ENCODE assay signal across 17 cellular contexts in the genomic region with DNA sequence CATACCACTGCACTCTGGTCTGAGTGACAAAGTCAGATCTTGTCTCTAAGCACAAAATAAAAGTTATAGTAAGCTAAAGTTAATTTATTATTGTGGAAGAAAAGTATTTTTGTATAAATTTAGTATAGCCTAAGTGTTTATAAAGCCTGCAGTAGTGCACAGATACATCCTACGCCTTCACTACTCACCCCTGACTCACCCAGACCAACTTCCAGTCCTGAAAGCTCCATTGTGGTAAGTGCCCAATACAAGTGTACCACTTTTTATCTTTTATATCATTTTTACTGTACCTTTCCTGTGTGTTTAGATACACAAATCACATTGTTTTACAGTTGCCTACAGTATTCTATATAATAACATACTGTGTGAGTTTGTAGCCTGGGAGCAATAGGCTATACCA. TPM values are rescaled to one million over a fixed set of nuclear protein-coding genes. Genes with fewer than 3 reads are reported as not detected.
A peak's percentile ranks its signal among the peaks of the same experiment; 100 is the strongest.
DNase-seq lines count a peak whose midpoint lies in the region; FAIRE-seq and TF ChIP-seq lines count a peak whose summit lies in the region.
"Had no signal": no experiment of that assay in that cellular context is flagged by ENCODE, and none has a peak within 500 bp of the region (broad histone marks: within the 10 kb centered on the region; RNA-seq: fewer than 3 reads in every experiment).

No MANE protein-coding gene starts in this region.

- TF ChIP-seq CTCF in AG04450 (IDR thresholded peaks at IDR 0.05; ENCODE audit: low read depth, low read length): no peak
- TF ChIP-seq CTCF in foreskin fibroblast (IDR thresholded peaks at IDR 0.05; ENCODE audit: low read depth, low read length): no peak

- CTCF ChIA-PET in AG04450 (lab: Charles Lee): interaction anchor here (1.1 to 1.2 kb wide), 2 partner anchors 20 to 916 kb away, joined by 3 to 4 read pairs; no protein-coding TSS in a partner anchor

- TF ChIP-seq POLR2A in H54 (IDR thresholded peaks at IDR 0.05; ENCODE audit: low read depth, low read length): no peak

- H3K4me3 Mint-ChIP-seq in activated T-helper 2 cell treated with anti-CD3 and anti-CD28 coated beads, Interferon-gamma antibody, Interleukin-2, Interleukin-4, amounts not matched to agents 10 μg/mL and 5 μg/mL and 100 μg/mL, durations not matched to agents 14 hours and 24 hours and 36 hours (ENCODE audit: low read depth): no peak overlapping the region
- H3K4me3 Mint-ChIP-seq in immature natural killer cell: no peak overlapping the region
- H3K4me3 Mint-ChIP-seq: brain had no signal

- POLR2A ChIA-PET in AG04450 (lab: Yijun Ruan, JAX): no interaction called here

- H3K27ac ChIP-seq in AG04450 (ENCODE audit: low read depth, low read length): no peak overlapping the region
- H3K27ac ChIP-seq: BLaER1, pancreas, uterus had no signal

- no peaks in the 10 kb centered on the region for H3K27me3 Mint-ChIP-seq in activated T-helper 2 cell treated with anti-CD3 and anti-CD28 coated beads, Interferon-gamma antibody, Interleukin-2, Interleukin-4, amounts not matched to agents 10 μg/mL and 5 μg/mL and 100 μg/mL, durations not matched to agents 14 hours and 24 hours and 36 hours (ENCODE audit: low read depth)
- H3K27me3 Mint-ChIP-seq in immature natural killer cell (ENCODE audit: low read depth in 3 of 3): no peaks in the 10 kb centered on the region
- H3K27me3 Mint-ChIP-seq: brain had no signal

- H3K4me3 ChIP-seq in AG04450 (ENCODE audit: low read depth, low read length): no peak overlapping the region
- no peak overlapping the region for H3K4me3 ChIP-seq in foreskin fibroblast (ENCODE audit: low read depth in 1 of 2, low read length in 2 of 2)
- H3K4me3 ChIP-seq: BLaER1, pancreas, skin epidermis, uterus had no signal

- peaks cover 27% of the 10 kb centered on the region for H3K4me1 Mint-ChIP-seq in activated T-helper 2 cell treated with anti-CD3 and anti-CD28 coated beads, Interferon-gamma antibody, Interleukin-2, Interleukin-4, amounts not matched to agents 10 μg/mL and 5 μg/mL and 100 μg/mL, durations not matched to agents 14 hours and 24 hours and 36 hours (ENCODE audit: low read depth)
- H3K4me1 Mint-ChIP-seq in immature natural killer cell: peaks cover 23 to 46% of the 10 kb centered on the region in 2 donors

- H3K27ac Mint-ChIP-seq in activated T-helper 2 cell treated with anti-CD3 and anti-CD28 coated beads, Interferon-gamma antibody, Interleukin-2, Interleukin-4, amounts not matched to agents 10 μg/mL and 5 μg/mL and 100 μg/mL, durations not matched to agents 14 hours and 24 hours and 36 hours: peak overlapping the region; percentile 54
- H3K27ac Mint-ChIP-seq in immature natural killer cell: no peak overlapping the region
- H3K27ac Mint-ChIP-seq: brain had no signal

- DNase-seq in AG04450 (ENCODE audit: low read depth, low spot score) (peak; percentile 21), H54 (ENCODE audit: insufficient read length, low spot score) (no peak), foreskin fibroblast (peak; percentile 54 to 63), NCI-H2107 (lab: John Stamatoyannopoulos, UW) (no peak), immature natural killer cell (no peak), KBM-7 (no peak)
- no peak for DNase-seq in activated T-helper 2 cell treated with anti-CD3 and anti-CD28 coated beads, Interferon-gamma antibody, Interleukin-2, Interleukin-4, amounts not matched to agents 10 μg/mL and 5 μg/mL and 100 μg/mL, durations not matched to agents 14 hours and 24 hours and 36 hours (ENCODE audit: low spot score)
- no peak for DNase-seq in stimulated activated CD4-positive, alpha-beta T cell treated with anti-CD3 and anti-CD28 coated beads, Interleukin-2, amount 100 ng/mL, for 24 hours
- DNase-seq: activated CD4-positive, alpha-beta T cell treated with anti-CD3 and anti-CD28 coated beads, Interleukin-2, amount 50 U/mL, for 1 hour; activated effector memory CD4-positive, alpha-beta T cell treated with Interleukin-2 at 50 U/mL for 16 hours; pancreas; Right ventricle myocardium superior; stimulated activated naive CD4-positive, alpha-beta T cell treated with Interleukin-2 at 50 U/mL for 16 hours; uterus had no signal

- intact Hi-C loops in activated T-helper 2 cell treated with anti-CD3 and anti-CD28 coated beads, Interferon-gamma antibody, Interleukin-2, Interleukin-4, amounts not matched to agents 10 μg/mL and 5 μg/mL and 100 μg/mL, durations not matched to agents 14 hours and 24 hours and 36 hours (cut with micrococcal nuclease): loop anchor here (1.0 kb wide), 1 partner anchor 57 kb away; no protein-coding TSS in a partner anchor

- peak; percentile 68 for FAIRE-seq in H54 (lab: Jason Lieb, UNC)
- FAIRE-seq: pancreas had no signal

- H3K9me3 ChIP-seq in AG04450 (ENCODE audit: control insufficient read depth, insufficient read depth, low read length): no peaks in the 10 kb centered on the region
- H3K9me3 ChIP-seq: pancreas, uterus had no signal

- in situ Hi-C loops in KBM-7 (cut with MboI; ENCODE audit: low pct_unique_long_range_greater_than_20kb, low sequenced_read_pairs): no loop called here

- H3K27me3 ChIP-seq in AG04450 (ENCODE audit: control insufficient read depth, insufficient read depth, low read length): no peaks in the 10 kb centered on the region
- H3K27me3 ChIP-seq: BLaER1, pancreas, uterus had no signal

- no peaks in the 10 kb centered on the region for H3K9me3 Mint-ChIP-seq in activated T-helper 2 cell treated with anti-CD3 and anti-CD28 coated beads, Interferon-gamma antibody, Interleukin-2, Interleukin-4, amounts not matched to agents 10 μg/mL and 5 μg/mL and 100 μg/mL, durations not matched to agents 14 hours and 24 hours and 36 hours
- H3K9me3 Mint-ChIP-seq in immature natural killer cell: no peaks in the 10 kb centered on the region

- H3K36me3 Mint-ChIP-seq in activated T-helper 2 cell treated with anti-CD3 and anti-CD28 coated beads, Interferon-gamma antibody, Interleukin-2, Interleukin-4, amounts not matched to agents 10 μg/mL and 5 μg/mL and 100 μg/mL, durations not matched to agents 14 hours and 24 hours and 36 hours (ENCODE audit: low read depth): peaks cover 4% of the 10 kb centered on the region
- H3K36me3 Mint-ChIP-seq in immature natural killer cell: no peaks in the 10 kb centered on the region

RNA-seq across cellular contexts. Expression of a gene that starts 57.5 kb away (rescaled TPM):
- polyA plus RNA-seq in AG04450 (2011; rRNA removed): 124 and 127 TPM in 2 replicates
- polyA minus RNA-seq in AG04450 (2011; rRNA and poly(A)+ RNA removed): 45.9 and 48.8 TPM in 2 replicates
- total RNA-seq in activated T-helper 2 cell treated with anti-CD3 and anti-CD28 coated beads, Interferon-gamma antibody, Interleukin-2, Interleukin-4, amounts not matched to agents 10 μg/mL and 5 μg/mL and 100 μg/mL, durations not matched to agents 14 hours and 24 hours and 36 hours: 49.5 and 53.2 TPM in 2 replicates
- 100 to 1,000 TPM in 1 of 3 donors, 10 to 100 TPM in 2; 85.4 to 148 (median 96.2) TPM for polyA plus RNA-seq in immature natural killer cell

Comparison
In these comparisons a context has a peak if more than half of its experiments do, and no peak if none do; other contexts are left out.
1. DNase-seq: peak in AG04450 (single experiment) and foreskin fibroblast (2 of 2); none in H54 (single experiment), activated T-helper 2 cell treated with anti-CD3 and anti-CD28 coated beads, Interferon-gamma antibody, Interleukin-2, Interleukin-4, amounts not matched to agents 10 μg/mL and 5 μg/mL and 100 μg/mL, durations not matched to agents 14 hours and 24 hours and 36 hours (single experiment), NCI-H2107 (single experiment), immature natural killer cell (0 of 3), KBM-7 (single experiment) and stimulated activated CD4-positive, alpha-beta T cell treated with anti-CD3 and anti-CD28 coated beads, Interleukin-2, amount 100 ng/mL, for 24 hours (0 of 2).